ENCODE assay signal across 38 cellular contexts in genomic region chr5:176557846-176558245, GRCh38. TPM values are rescaled to one million over a fixed set of nuclear protein-coding genes. Genes with fewer than 3 reads are reported as not detected.
"Had no signal": no experiment of that assay in that cellular context is flagged by ENCODE, and none has a peak within 500 bp of the region (broad histone marks: within the 10 kb centered on the region; RNA-seq: fewer than 3 reads in every experiment).

No MANE protein-coding gene starts in this region.

- H3K4me3 ChIP-seq: MG63 had no signal

- H3K36me3 ChIP-seq: MG63 had no signal

- DNase-seq: Karpas-422, Kasumi-1, MG63, MM.1S, MV-4-11, NCI-H1048, NCI-H1092, NCI-H1092 treated with DMSO at 0.1 percent for 48 hours, NCI-H1105, NCI-H1105 treated with DMSO at 0.1 percent for 48 hours, NCI-H1417, NCI-H1417 treated with DMSO at 0.1 percent for 48 hours, NCI-H1436, NCI-H1436 treated with DMSO at 0.1 percent for 48 hours, NCI-H146, NCI-H1694, NCI-H1694 treated with DMSO at 0.1 percent for 48 hours, NCI-H187, NCI-H187 treated with DMSO at 0.1 percent for 48 hours, NCI-H1930, NCI-H2029, NCI-H2029 treated with DMSO at 0.1 percent for 48 hours, NCI-H2081, NCI-H2081 treated with DMSO at 0.1 percent for 48 hours, NCI-H2107, NCI-H2171, NCI-H2171 treated with DMSO at 0.1 percent for 48 hours, NCI-H2227 treated with DMSO at 0.1 percent for 48 hours, NCI-H226, NCI-H345, NCI-H446, NCI-H446 treated with DMSO at 0.1 percent for 48 hours, NCI-H510A, NCI-H510A treated with DMSO at 0.1 percent for 48 hours, NCI-H524 had no signal

- H3K27me3 ChIP-seq: MG63 had no signal

RNA-seq across cellular contexts. Expression of gene CDHR2, which starts 8.7 kb away (rescaled TPM):
- total RNA-seq: LHCN-M2, M059J, NCI-H460 had no signal
